19 cellular contexts compared by ENCODE assay signal in genomic region chr12:112674539-112674938, GRCh38.
DNase-seq lines count a peak whose midpoint lies in the region; ATAC-seq and TF ChIP-seq lines count a peak whose summit lies in the region.
"Had no signal": no experiment of that assay in that cellular context is flagged by ENCODE, and none has a peak within 500 bp of the region (broad histone marks: within the 10 kb centered on the region; RNA-seq: fewer than 3 reads in every experiment).

No MANE protein-coding gene starts in this region.

- H3K27me3 ChIP-seq in GM23338 (ENCODE audit: insufficient read depth): no peaks in the 10 kb centered on the region
- H3K27me3 ChIP-seq in parathyroid adenoma (ENCODE audit: control insufficient read depth, insufficient read depth, low read length): no peaks in the 10 kb centered on the region
- H3K27me3 ChIP-seq: BLaER1 treated with 17β-estradiol and CSF1 and Interleukin-3, amounts not matched to agents 10 nM and 100 nM had no signal

- H3K27me3 Mint-ChIP-seq in GM23338 (ENCODE audit: insufficient read depth, low read depth, poor library complexity): peaks cover 2% of the 10 kb centered on the region

- H3K36me3 ChIP-seq in GM23338 (ENCODE audit: insufficient read depth): no peaks in the 10 kb centered on the region
- H3K36me3 ChIP-seq in SK-N-MC (ENCODE audit: insufficient read depth, low read length): no peaks in the 10 kb centered on the region
- no peaks in the 10 kb centered on the region for H3K36me3 ChIP-seq in parathyroid adenoma (ENCODE audit: control insufficient read depth, insufficient read depth, low read length)
- H3K36me3 ChIP-seq: BLaER1 treated with 17β-estradiol and CSF1 and Interleukin-3, amounts not matched to agents 10 nM and 100 nM had no signal

- no peak for DNase-seq in GM23338 (ENCODE audit: low spot score)
- DNase-seq in SK-N-MC (ENCODE audit: low read depth, low spot score): no peak
- DNase-seq in SIG-M5 (lab: John Stamatoyannopoulos, UW): no peak
- no peak for DNase-seq in nucleus accumbens (lab: John Stamatoyannopoulos, UW)
- DNase-seq in GM20000 (ENCODE audit: low spot score): no peak
- DNase-seq in stimulated activated naive CD4-positive, alpha-beta T cell treated with Interleukin-2 at 50 U/mL for 16 hours (lab: John Stamatoyannopoulos, UW): no peak
- DNase-seq: 8988T; AML-193; Caco-2; Calu3; CD4-positive, alpha-beta T cell; CD8-positive, alpha-beta T cell; DMS79 treated with DMSO at 0.1 percent for 48 hours; GF-D8 had no signal

- H3K4me2 ChIP-seq in GM23338 (no peak overlapping the region), parathyroid adenoma (ENCODE audit: low read length) (peak overlapping the region; percentile 9)
- H3K4me2 ChIP-seq: BLaER1 treated with 17β-estradiol and CSF1 and Interleukin-3, amounts not matched to agents 10 nM and 100 nM had no signal

- H3K4me3 ChIP-seq in GM23338: no peak overlapping the region
- no peak overlapping the region for H3K4me3 ChIP-seq in SK-N-MC
- no peak overlapping the region for H3K4me3 ChIP-seq in parathyroid adenoma (ENCODE audit: low read depth, low read length)
- H3K4me3 ChIP-seq: BLaER1 treated with 17β-estradiol and CSF1 and Interleukin-3, amounts not matched to agents 10 nM and 100 nM had no signal

- H3K27ac Mint-ChIP-seq in GM23338: no peak overlapping the region
- H3K27ac Mint-ChIP-seq: B cell; CD4-positive, alpha-beta T cell; CD8-positive, alpha-beta T cell had no signal

- H2AFZ ChIP-seq in GM23338: peak overlapping the region; percentile 14; the same call in 1 of the 2 replicates
- no peak overlapping the region for H2AFZ ChIP-seq in parathyroid adenoma

- no peak for ATAC-seq in GM23338
- no peak for ATAC-seq in SK-N-SH treated with all-trans-retinoic acid at 6 μM for 48 hours
- ATAC-seq: CD8-positive, alpha-beta T cell had no signal

- H3K4me1 Mint-ChIP-seq in GM23338: peaks cover 14% of the 10 kb centered on the region
- H3K4me1 Mint-ChIP-seq: B cell had no signal

- H3K27ac ChIP-seq in GM23338 (ENCODE audit: low read depth) (no peak overlapping the region), SK-N-MC (peak overlapping the region; percentile 100), parathyroid adenoma (no peak overlapping the region)
- H3K27ac ChIP-seq: BLaER1 treated with 17β-estradiol and CSF1 and Interleukin-3, amounts not matched to agents 10 nM and 100 nM; C4-2B had no signal

- TF ChIP-seq CTCF in GM23338 (conservative IDR thresholded peaks at IDR 0.05; ENCODE audit: low read depth in 2 of 2) (no peak), parathyroid adenoma (IDR thresholded peaks at IDR 0.05) (no peak), GM20000 (IDR thresholded peaks at IDR 0.05; ENCODE audit: extremely low read depth, missing control alignments) (no peak)

- no peaks in the 10 kb centered on the region for H3K9me3 ChIP-seq in SK-N-MC (ENCODE audit: low read depth, low read length)
- no peaks in the 10 kb centered on the region for H3K9me3 ChIP-seq in parathyroid adenoma (ENCODE audit: control insufficient read depth, low read length)
- H3K9me3 ChIP-seq: BLaER1 treated with 17β-estradiol and CSF1 and Interleukin-3, amounts not matched to agents 10 nM and 100 nM; Caco-2 had no signal

- H3K9me2 ChIP-seq in GM23338 (ENCODE audit: insufficient read depth): no peaks in the 10 kb centered on the region

- no peaks in the 10 kb centered on the region for H3F3A ChIP-seq in GM23338 (replicated peaks; ENCODE audit: low read depth)

- H3K79me2 ChIP-seq in GM23338 (replicated peaks; ENCODE audit: insufficient read depth) (no peaks in the 10 kb centered on the region), parathyroid adenoma (no peaks in the 10 kb centered on the region)

- peak overlapping the region; percentile 77 for H3K9ac ChIP-seq in SK-N-MC (ENCODE audit: insufficient read length)
- no peak overlapping the region for H3K9ac ChIP-seq in parathyroid adenoma
- H3K9ac ChIP-seq: BLaER1 treated with 17β-estradiol and CSF1 and Interleukin-3, amounts not matched to agents 10 nM and 100 nM had no signal

- no peaks in the 10 kb centered on the region for H4K20me1 ChIP-seq in GM23338 (replicated peaks; ENCODE audit: insufficient read depth)
- H4K20me1 ChIP-seq: BLaER1 treated with 17β-estradiol and CSF1 and Interleukin-3, amounts not matched to agents 10 nM and 100 nM had no signal

- 0 out of 2 replicates have a peak, but pooled peaks cover 7% of the 10 kb centered on the region for H3K4me1 ChIP-seq in GM23338 (ENCODE audit: insufficient read depth)
- H3K4me1 ChIP-seq in parathyroid adenoma: peaks cover 25% of the 10 kb centered on the region
- H3K4me1 ChIP-seq: BLaER1 treated with 17β-estradiol and CSF1 and Interleukin-3, amounts not matched to agents 10 nM and 100 nM; Caco-2 had no signal

- no peak overlapping the region for H3K4me3 Mint-ChIP-seq in GM23338
- H3K4me3 Mint-ChIP-seq: B cell; CD4-positive, alpha-beta T cell; CD8-positive, alpha-beta T cell had no signal

- no peaks in the 10 kb centered on the region for H3K36me3 Mint-ChIP-seq in GM23338 (ENCODE audit: low read depth)
- H3K36me3 Mint-ChIP-seq: CD8-positive, alpha-beta T cell had no signal

- H3K9me3 Mint-ChIP-seq in GM23338: no peaks in the 10 kb centered on the region
- H3K9me3 Mint-ChIP-seq: CD4-positive, alpha-beta T cell; CD8-positive, alpha-beta T cell had no signal

TF ChIP-seq in GM23338, 12 proteins besides CTCF, POLR2A, EP300 and RAD21:
- no peak for TF ChIP-seq REST (IDR thresholded peaks at IDR 0.05; ENCODE audit: unreplicated experiment)
- no peak for TF ChIP-seq ZNF331 (CRISPR knock-in tag; IDR thresholded peaks at IDR 0.05; ENCODE audit: low read depth)
- no peak for TF ChIP-seq JUNB (IDR thresholded peaks at IDR 0.05; ENCODE audit: unreplicated experiment)

TF ChIP-seq in SK-N-SH treated with all-trans-retinoic acid at 6 μM for 48 hours, 23 proteins besides CTCF, POLR2A, EP300 and RAD21 (continues in another document):
- no peak for TF ChIP-seq ESRRG (CRISPR knock-in tag; IDR thresholded peaks at IDR 0.05)
- no peak for TF ChIP-seq PATZ1 (CRISPR knock-in tag; IDR thresholded peaks at IDR 0.05; ENCODE audit: borderline replicate concordance)
- TF ChIP-seq OSR1 (CRISPR knock-in tag; IDR thresholded peaks at IDR 0.05): no peak
- TF ChIP-seq TSHZ2 (CRISPR knock-in tag; IDR thresholded peaks at IDR 0.05): no peak
- TF ChIP-seq BACH2 (CRISPR knock-in tag; IDR thresholded peaks at IDR 0.05; ENCODE audit: borderline replicate concordance): no peak
- TF ChIP-seq ZFP30 (CRISPR knock-in tag; IDR thresholded peaks at IDR 0.05): no peak
- no peak for TF ChIP-seq GLIS3 (CRISPR knock-in tag; IDR thresholded peaks at IDR 0.05)
- TF ChIP-seq ISL1 (CRISPR knock-in tag; IDR thresholded peaks at IDR 0.05): no peak
- TF ChIP-seq ZC3H10 (CRISPR knock-in tag; IDR thresholded peaks at IDR 0.05): no peak
- no peak for TF ChIP-seq CREB5 (CRISPR knock-in tag; IDR thresholded peaks at IDR 0.05; ENCODE audit: low read depth)
